In the genomic region with DNA sequence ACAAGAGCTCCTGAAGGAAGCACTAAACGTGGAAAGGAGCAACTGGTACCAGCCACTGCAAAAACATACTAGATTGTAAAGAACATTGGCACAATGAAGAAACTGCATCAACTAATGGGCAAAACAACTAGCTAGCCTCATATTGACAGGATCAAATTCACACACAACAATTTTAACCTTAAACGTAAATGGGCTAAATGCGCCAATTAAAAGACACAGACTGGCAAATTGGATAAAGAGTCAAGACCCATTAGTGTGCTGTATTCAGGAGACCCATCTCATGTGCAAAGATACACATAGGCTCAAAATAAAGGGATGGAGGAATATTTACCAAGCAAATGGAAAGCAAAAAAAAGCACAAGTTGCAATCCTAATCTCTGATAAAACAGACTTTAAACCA, we compare ENCODE assay signal across 20 cellular contexts. TPM values are rescaled to one million over a fixed set of nuclear protein-coding genes. Genes with fewer than 3 reads are reported as not detected.
"Had no signal": no experiment of that assay in that cellular context is flagged by ENCODE, and none has a peak within 500 bp of the region (broad histone marks: within the 10 kb centered on the region; RNA-seq: fewer than 3 reads in every experiment).

No MANE protein-coding gene starts in this region.

RNA-seq across cellular contexts. Expression of a gene that starts 43.8 kb away (rescaled TPM):
- total RNA-seq: activated naive CD4-positive, alpha-beta T cell treated with anti-CD3 and anti-CD28 coated beads for 36 hours; activated naive CD4-positive, alpha-beta T cell treated with anti-CD3 and anti-CD28 coated beads, Interleukin-2, amount 50 U/mL, for 72 hours; activated naive CD8-positive, alpha-beta T cell treated with anti-CD3 and anti-CD28 coated beads for 36 hours; activated naive CD8-positive, alpha-beta T cell treated with anti-CD3 and anti-CD28 coated beads, Interleukin-2, amount 10 ng/mL, durations not matched to agents 7 days and 5 days; activated T-cell treated with anti-CD3 and anti-CD28 coated beads, Interleukin-2, amount 50 U/mL, for 4 hours; activated T-helper 1 cell treated with anti-CD3 and anti-CD28 coated beads, Interleukin-12 subunit alpha, Interleukin-12 subunit beta, Interleukin-2, Interleukin-4 antibody, amounts not matched to agents 30 ng/mL and 10 ng/mL and 1 ng/mL, durations not matched to agents 14 hours and 24 hours and 36 hours; activated T-helper 17 cell treated with anti-CD3 and anti-CD28 coated beads, Interleukin-2, amount 50 U/mL, for 72 hours; activated T-helper 2 cell treated with anti-CD3 and anti-CD28 coated beads, Interferon-gamma antibody, Interleukin-2, Interleukin-4, amounts not matched to agents 10 μg/mL and 5 μg/mL and 100 μg/mL, durations not matched to agents 14 hours and 24 hours and 36 hours; adrenal gland; aorta; ascending aorta; astrocyte; body of pancreas; breast epithelium; bronchial epithelial cell; cardiac muscle cell; cardiac septum; cerebellum; chondrocyte had no signal
- polyA plus RNA-seq: adipose tissue, adrenal gland, aorta, cardiac muscle cell had no signal
